ENCODE assay signal across 34 cellular contexts in genomic region chr7:34343667-34344066, GRCh38.
"Had no signal": no experiment of that assay in that cellular context is flagged by ENCODE, and none has a peak within 500 bp of the region (broad histone marks: within the 10 kb centered on the region; RNA-seq: fewer than 3 reads in every experiment).

No MANE protein-coding gene starts in this region.

- H3K9ac ChIP-seq: KMS-11 had no signal

- H3K4me3 ChIP-seq: MG63 had no signal

- H3K27me3 ChIP-seq: MG63 had no signal

- H3K27ac ChIP-seq: KMS-11 had no signal

- H3K4me2 ChIP-seq: KMS-11 had no signal

- DNase-seq: Karpas-422, Kasumi-1, KG1, MG63, MM.1S, MV-4-11, NCI-H1048, NCI-H1092, NCI-H1092 treated with DMSO at 0.1 percent for 48 hours, NCI-H1105, NCI-H1105 treated with DMSO at 0.1 percent for 48 hours, NCI-H1417, NCI-H1417 treated with DMSO at 0.1 percent for 48 hours, NCI-H1436, NCI-H1436 treated with DMSO at 0.1 percent for 48 hours, NCI-H146, NCI-H1694, NCI-H1694 treated with DMSO at 0.1 percent for 48 hours, NCI-H187, NCI-H187 treated with DMSO at 0.1 percent for 48 hours, NCI-H1930, NCI-H2029, NCI-H2029 treated with DMSO at 0.1 percent for 48 hours, NCI-H2081, NCI-H2081 treated with DMSO at 0.1 percent for 48 hours, NCI-H2107, NCI-H2171, NCI-H2171 treated with DMSO at 0.1 percent for 48 hours, NCI-H2227 treated with DMSO at 0.1 percent for 48 hours, NCI-H226, NCI-H345, NCI-H446, NCI-H446 treated with DMSO at 0.1 percent for 48 hours had no signal

- H3K36me3 ChIP-seq: MG63 had no signal
